ENCODE assay signal across 8 cellular contexts in the genomic region with DNA sequence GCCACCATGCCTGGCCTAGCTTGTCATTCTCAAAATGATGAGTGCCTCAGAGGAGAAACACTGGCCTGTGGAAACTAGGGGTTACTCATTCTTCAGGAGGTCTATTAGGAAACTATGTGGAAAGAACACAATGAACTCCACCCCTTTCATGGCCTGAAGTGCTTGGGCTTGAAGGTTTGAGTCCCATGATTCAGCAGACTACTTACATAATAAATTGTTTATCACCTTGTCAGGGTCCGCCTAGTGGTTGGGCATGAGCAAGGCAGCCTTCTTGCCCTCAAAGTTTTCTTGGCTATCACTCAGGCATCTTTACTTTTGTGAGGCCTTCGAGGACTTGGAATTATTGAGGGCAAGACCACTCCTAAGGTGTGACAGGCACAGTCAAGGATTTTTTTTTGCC.
A peak's percentile ranks its signal among the peaks of the same experiment; 100 is the strongest.
DNase-seq lines count a peak whose midpoint lies in the region; ATAC-seq and TF ChIP-seq lines count a peak whose summit lies in the region.

No MANE protein-coding gene starts in this region.

- TF ChIP-seq CTCF in GM12873 (IDR thresholded peaks at IDR 0.05; ENCODE audit: insufficient read depth, low read depth, low read length, missing control alignments) = peak; percentile 72
- no peak for TF ChIP-seq CTCF in gastroesophageal sphincter (IDR thresholded peaks at IDR 0.05)

- peak; percentile 12 to 46 for DNase-seq in HAP-1 (ENCODE audit: low spot score in 2 of 2)
- peak; percentile 34 for DNase-seq in MV-4-11 (lab: John Stamatoyannopoulos, UW)
- DNase-seq in stimulated activated naive CD4-positive, alpha-beta T cell treated with Interleukin-2 at 50 U/mL for 16 hours (lab: John Stamatoyannopoulos, UW) = no peak
- DNase-seq in left ventricle myocardium superior = no peak
- no peak for DNase-seq in effector CD8-positive, alpha-beta T cell (lab: John Stamatoyannopoulos, UW)
- DNase-seq in middle frontal gyrus (ENCODE audit: extremely low spot score, low spot score) = no peak

- H3K27me3 ChIP-seq in HAP-1 (ENCODE audit: low read depth) (no peaks in the 10 kb centered on the region), gastroesophageal sphincter (no peaks in the 10 kb centered on the region)

- no peaks in the 10 kb centered on the region for H3K4me1 ChIP-seq in HAP-1
- H3K4me1 ChIP-seq in gastroesophageal sphincter = no peaks in the 10 kb centered on the region

- no peak for TF ChIP-seq EP300 in gastroesophageal sphincter (IDR thresholded peaks at IDR 0.05)

- 82% methylated on average over 2 of the region's 2 CpGs; no CpG with 5 or more reads in 1 of the 2 donors for WGBS in gastroesophageal sphincter (ENCODE audit: low coverage in 1 of 2), 2 donors

- H3K27ac ChIP-seq in gastroesophageal sphincter = no peak overlapping the region

- H3K9me3 ChIP-seq in HAP-1 (no peaks in the 10 kb centered on the region), gastroesophageal sphincter (no peaks in the 10 kb centered on the region)

- intact Hi-C loops in left ventricle myocardium superior (cut with micrococcal nuclease) = no loop called here

- H3K4me3 ChIP-seq in HAP-1 (no peak overlapping the region), gastroesophageal sphincter (no peak overlapping the region)

- peak; percentile 25 for ATAC-seq in gastroesophageal sphincter
- ATAC-seq in left ventricle myocardium superior = no peak

- no peak for TF ChIP-seq POLR2A in gastroesophageal sphincter (IDR thresholded peaks at IDR 0.05)

- H3K36me3 ChIP-seq in HAP-1 (replicated peaks) (no peaks in the 10 kb centered on the region), gastroesophageal sphincter (no peaks in the 10 kb centered on the region)

- in situ Hi-C loops in HAP-1 (cut with MboI; ENCODE audit: low sequenced_read_pairs) = no loop called here

Comparison
In these comparisons a context has a peak if more than half of its experiments do, and no peak if none do; other contexts are left out.
1. DNase-seq: peak in HAP-1 (2 of 2) and MV-4-11 (single experiment); none in stimulated activated naive CD4-positive, alpha-beta T cell treated with Interleukin-2 at 50 U/mL for 16 hours (single experiment), left ventricle myocardium superior (single experiment), effector CD8-positive, alpha-beta T cell (single experiment) and middle frontal gyrus (single experiment).